In genomic region chr15:72116680-72117447, GRCh38 we compare ENCODE assay signal across 8 cellular contexts. TPM values are rescaled to one million over a fixed set of nuclear protein-coding genes. Genes with fewer than 3 reads are reported as not detected.
DNase-seq lines count a peak whose midpoint lies in the region; ATAC-seq and TF ChIP-seq lines count a peak whose summit lies in the region.

No MANE protein-coding gene starts in this region.

- H3K4me1 ChIP-seq in right cardiac atrium (ENCODE audit: control insufficient read depth, insufficient read depth, low read length) = no peaks in the 10 kb centered on the region
- peaks cover 48% of the 10 kb centered on the region for H3K4me1 ChIP-seq in psoas muscle

- intact Hi-C loops in right cardiac atrium (cut with DNase I) = no loop called here
- intact Hi-C loops in psoas muscle (cut with DNase I) = loop anchor here in 1 of 2 donors (5.0 kb wide), 1 partner anchor 155 kb away; the partner anchor contains the start of gene PARP6

- no peak for TF ChIP-seq POLR2A in NB4 (IDR thresholded peaks at IDR 0.05; ENCODE audit: extremely low read depth, insufficient read length)

- peak overlapping the region; percentile 85 for H3K27ac ChIP-seq in right cardiac atrium (ENCODE audit: low read length)
- peak overlapping the region; percentile 95 for H3K27ac ChIP-seq in psoas muscle

- H3K4me3 ChIP-seq in NB4 (ENCODE audit: low read depth, low read length) (peak overlapping the region; percentile 84), right cardiac atrium (ENCODE audit: low read length) (peak overlapping the region; percentile 82), psoas muscle (peak overlapping the region; percentile 87)

- 1% methylated on average over 23 of the region's 23 CpGs for WGBS in right cardiac atrium
- 0 to 2% (median 1%) methylated on average over 23 of the region's 23 CpGs for WGBS in psoas muscle, 3 donors

- ATAC-seq in GM18907 (IDR thresholded peaks at IDR 0.05; ENCODE audit: unreplicated experiment) (peak; percentile 17), right cardiac atrium (peak; percentile 10 to 31), psoas muscle (peak; percentile 11 to 52 (median 34)), HG03039 (IDR thresholded peaks at IDR 0.05; ENCODE audit: unreplicated experiment) (no peak)

- H3K27me3 ChIP-seq in right cardiac atrium (ENCODE audit: control insufficient read depth, insufficient read depth) (no peaks in the 10 kb centered on the region), psoas muscle (ENCODE audit: insufficient read depth in 3 of 3, low read length in 2 of 3) (no peaks in the 10 kb centered on the region)

- H3K36me3 ChIP-seq in psoas muscle (ENCODE audit: insufficient read depth in 1 of 2, low read depth in 1 of 2) = no peaks in the 10 kb centered on the region

- TF ChIP-seq CTCF in NB4 (IDR thresholded peaks at IDR 0.05; ENCODE audit: low read depth, low read length) (no peak), psoas muscle (IDR thresholded peaks at IDR 0.05) (no peak)

- DNase-seq in Ammon's horn (ENCODE audit: low spot score) = peak; percentile 33
- DNase-seq in NB4 (ENCODE audit: low read depth) = peak; percentile 48
- peak; percentile 14 for DNase-seq in amniotic epithelial cell (ENCODE audit: low read depth)
- DNase-seq in right cardiac atrium = peak in 2 of 3 donors; percentile 36 to 66
- DNase-seq in psoas muscle = peak; percentile 25 to 59
- no peak for DNase-seq in cerebellar nuclear complex (lab: John Stamatoyannopoulos, UW)

- H3K9me3 ChIP-seq in right cardiac atrium (ENCODE audit: control insufficient read depth, low read length) (no peaks in the 10 kb centered on the region), psoas muscle (no peaks in the 10 kb centered on the region)

RNA-seq across cellular contexts. Expression of gene MYO9A, which starts 1.1 kb away (rescaled TPM):
- total RNA-seq in right cardiac atrium (10 to 100 TPM; 32.8 to 35.8 (median 34.7) TPM), psoas muscle (10 to 100 TPM; 23.0 to 28.4 (median 25.9) TPM)
- polyA plus RNA-seq in right cardiac atrium (4.9 TPM), psoas muscle (1 to 10 TPM; 3.4 to 8.3 (median 3.6) TPM)

RNA-seq across cellular contexts. Expression of gene SENP8, which starts 1.3 kb away (rescaled TPM):
- total RNA-seq in right cardiac atrium (1 to 10 TPM; 3.6 to 5.3 (median 4.7) TPM), psoas muscle (1 to 10 TPM; 3.1 to 5.0 (median 4.3) TPM)
- polyA plus RNA-seq in right cardiac atrium (3.6 TPM), psoas muscle (1 to 10 TPM; 1.5 to 3.3 (median 2.3) TPM)

Comparison
In these comparisons a context has a peak if more than half of its experiments do, and no peak if none do; other contexts are left out.
1. DNase-seq: peak in Ammon's horn (single experiment), NB4 (single experiment), amniotic epithelial cell (single experiment), right cardiac atrium (2 of 3) and psoas muscle (2 of 2); none in cerebellar nuclear complex (0 of 2).
2. Peak in every context shown above with its lines, with median percentiles within 50 percentile points of each other: H3K4me3 ChIP-seq.